Comparison of ENCODE assay signal across 9 cellular contexts in genomic region chr1:247332215-247332900, GRCh38. TPM values are rescaled to one million over a fixed set of nuclear protein-coding genes. Genes with fewer than 3 reads are reported as not detected.
DNase-seq lines count a peak whose midpoint lies in the region; ATAC-seq, FAIRE-seq and TF ChIP-seq lines count a peak whose summit lies in the region.
"Had no signal": no experiment of that assay in that cellular context is flagged by ENCODE, and none has a peak within 500 bp of the region (broad histone marks: within the 10 kb centered on the region; RNA-seq: fewer than 3 reads in every experiment).

No MANE protein-coding gene starts in this region.

- H3K9me3 Mint-ChIP-seq in T-helper 2 cell treated with Interferon-gamma antibody and Interleukin-4, amounts not matched to agents 5 μg/mL and 100 μg/mL, for 36 hours: no peaks in the 10 kb centered on the region

- H3K4me1 ChIP-seq in GM12878 (ENCODE audit: control insufficient read depth, insufficient read depth, low read length): peaks cover 20% of the 10 kb centered on the region
- H3K4me1 ChIP-seq in iPS-20b (ENCODE audit: insufficient read depth, low read length): peaks cover 32% of the 10 kb centered on the region
- H3K4me1 ChIP-seq in smooth muscle cell (ENCODE audit: low read depth): peaks cover 30% of the 10 kb centered on the region

- TF ChIP-seq RAD21 in GM12878 (IDR thresholded peaks at IDR 0.05; ENCODE audit: insufficient read depth, low read depth, low read length): no peak

- no peak for TF ChIP-seq EP300 in GM12878 (IDR thresholded peaks at IDR 0.05; ENCODE audit: borderline replicate concordance in 1 of 2, control insufficient read depth in 1 of 2, low read depth in 2 of 2, low read length in 2 of 2)

- ATAC-seq in GM21360 (IDR thresholded peaks at IDR 0.05; ENCODE audit: unreplicated experiment) (peak; percentile 37), GM12878 (peak; percentile 69)

- H3K79me2 ChIP-seq in GM12878 (ENCODE audit: control insufficient read depth, insufficient read depth, low read length) (peaks cover 19% of the 10 kb centered on the region), smooth muscle cell (ENCODE audit: low read depth) (peaks cover 82% of the 10 kb centered on the region)

- peaks cover 10% of the 10 kb centered on the region for H3K36me3 Mint-ChIP-seq in T-helper 2 cell treated with Interferon-gamma antibody and Interleukin-4, amounts not matched to agents 5 μg/mL and 100 μg/mL, for 36 hours (ENCODE audit: low read depth)

- peak overlapping the region; percentile 68 for H3K27ac ChIP-seq in GM12878 (ENCODE audit: control insufficient read depth, insufficient read depth)
- H3K27ac ChIP-seq in iPS-20b (ENCODE audit: low read length): peak overlapping the region; percentile 85
- H3K27ac ChIP-seq in smooth muscle cell (ENCODE audit: low read depth): peak overlapping the region; percentile 92

- no peaks in the 10 kb centered on the region for H4K20me1 ChIP-seq in GM12878 (ENCODE audit: control insufficient read depth, insufficient read depth)
- H4K20me1 ChIP-seq in smooth muscle cell (ENCODE audit: low read depth): peaks cover 70% of the 10 kb centered on the region

- H3K36me3 ChIP-seq in GM12878 (ENCODE audit: control insufficient read depth in 2 of 2, insufficient read depth in 2 of 2, low read length in 1 of 2) (peaks cover 6 to 13% of the 10 kb centered on the region in 2 experiments; a peak in 3 of 4 replicates), iPS-20b (ENCODE audit: insufficient read depth, low read depth, low read length) (peaks cover 40% of the 10 kb centered on the region), smooth muscle cell (ENCODE audit: low read depth) (no peaks in the 10 kb centered on the region)

- in situ Hi-C loops in GM12878 (cut with MboI): no loop called here

- POLR2A ChIA-PET in GM12878 (lab: Charles Lee): interaction anchor here (0.6 to 1.1 kb wide), 4 partner anchors 10 to 122 kb away, joined by 3 read pairs; no protein-coding TSS in a partner anchor

- CTCF ChIA-PET in GM12878 (lab: Yijun Ruan, JAX): interaction anchor here (1.0 to 2.0 kb wide), 5 partner anchors 41 to 154 kb away, joined by 3 to 8 read pairs (median 4); no protein-coding TSS in a partner anchor

- peak; percentile 56 for TF ChIP-seq POLR2A in GM12878 (IDR thresholded peaks at IDR 0.05; ENCODE audit: low read depth, low read length)

- H3K4me2 ChIP-seq in GM12878 (ENCODE audit: control insufficient read depth, insufficient read depth) (peak overlapping the region; percentile 94), smooth muscle cell (peak overlapping the region; percentile 99)

- TF ChIP-seq CTCF in GM12878 (IDR thresholded peaks at IDR 0.05 in 2 of 3, conservative IDR thresholded peaks at IDR 0.05 in 1 of 3; ENCODE audit: control insufficient read depth in 2 of 3, extremely low read depth in 1 of 3, insufficient read depth in 1 of 3, low read depth in 3 of 3, low read length in 3 of 3) (no peak), smooth muscle cell (IDR thresholded peaks at IDR 0.05; ENCODE audit: borderline replicate concordance, insufficient read depth, poor library complexity, severe bottlenecking) (no peak)

- no peaks in the 10 kb centered on the region for H3K27me3 Mint-ChIP-seq in T-helper 2 cell treated with Interferon-gamma antibody and Interleukin-4, amounts not matched to agents 5 μg/mL and 100 μg/mL, for 36 hours (ENCODE audit: low read depth)

- WGBS in GM12878 (ENCODE audit: insufficient coverage, insufficient replicate concordance, low lambda C conversion rate, missing lambda C conversion rate): 25% methylated on average over 34 of the region's 53 CpGs
- WGBS in smooth muscle cell (ENCODE audit: low lambda C conversion rate): under 1% methylated on average over 40 of the region's 53 CpGs

- intact Hi-C loops in GM12878 (cut with micrococcal nuclease; ENCODE audit: unreplicated experiment): no loop called here

- H3K9me3 ChIP-seq in GM12878 (replicated peaks; ENCODE audit: control insufficient read depth, insufficient read depth, low read length) (no peaks in the 10 kb centered on the region), iPS-20b (ENCODE audit: insufficient read depth, low read depth, low read length) (no peaks in the 10 kb centered on the region), smooth muscle cell (replicated peaks; ENCODE audit: low read depth) (no peaks in the 10 kb centered on the region)

- peak overlapping the region; percentile 76 for H3K4me3 ChIP-seq in GM12878
- peak overlapping the region; percentile 90 for H3K4me3 ChIP-seq in iPS-20b (ENCODE audit: low read length)
- peak overlapping the region; percentile 98 for H3K4me3 ChIP-seq in smooth muscle cell

- H3K27me3 ChIP-seq in GM12878 (replicated peaks in 1 of 2; ENCODE audit: control insufficient read depth in 2 of 2, insufficient read depth in 2 of 2, low read length in 1 of 2) (no peaks in the 10 kb centered on the region), iPS-20b (ENCODE audit: insufficient read depth, low read length) (no peaks in the 10 kb centered on the region), smooth muscle cell (ENCODE audit: low read depth) (no peaks in the 10 kb centered on the region)

- SMC1A ChIA-PET in GM12878 (lab: Charles Lee; ENCODE audit: uncharacterized antibody, unreplicated experiment): interaction anchor here (0.6 to 1.6 kb wide), 13 partner anchors 10 to 156 kb away, joined by 3 to 7 read pairs (median 4); no protein-coding TSS in a partner anchor

- no peak for FAIRE-seq in GM12878 (lab: Jason Lieb, UNC)
- FAIRE-seq: frontal cortex had no signal

- RAD21 ChIA-PET in GM12878 (lab: Charles Lee; ENCODE audit: unreplicated experiment): interaction anchor here (1.0 to 1.8 kb wide), 5 partner anchors 11 to 119 kb away, joined by 3 to 7 read pairs (median 4); no protein-coding TSS in a partner anchor

- H2AFZ ChIP-seq in GM12878 (ENCODE audit: control insufficient read depth, low read depth, low read length): peak overlapping the region; percentile 85
- peak overlapping the region; percentile 69 for H2AFZ ChIP-seq in smooth muscle cell (ENCODE audit: low read depth)

- H3K4me1 Mint-ChIP-seq in T-helper 2 cell treated with Interferon-gamma antibody and Interleukin-4, amounts not matched to agents 5 μg/mL and 100 μg/mL, for 36 hours (ENCODE audit: low read depth): peaks cover 19% of the 10 kb centered on the region

- no TSS peak for BruUV-seq in GM12878 (replicated peaks; lab: Mats Ljungman, UMichigan)

- H3F3A ChIP-seq in smooth muscle cell (ENCODE audit: low read depth): no peaks in the 10 kb centered on the region

- peak; percentile 42 for DNase-seq in DMS79 treated with DMSO at 0.1 percent for 48 hours (lab: John Stamatoyannopoulos, UW)
- peak; percentile 74 for DNase-seq in HK-2 (ENCODE audit: unreplicated experiment)
- DNase-seq in T-helper 2 cell treated with Interferon-gamma antibody and Interleukin-4, amounts not matched to agents 5 μg/mL and 100 μg/mL, for 36 hours (ENCODE audit: low spot score): peak; percentile 54
- DNase-seq in GM12878 (ENCODE audit: low read depth, low spot score): no peak
- DNase-seq in smooth muscle cell (lab: John Stamatoyannopoulos, UW; ENCODE audit: unreplicated experiment): no peak
- no peak for DNase-seq in middle frontal gyrus (ENCODE audit: extremely low spot score, low spot score)

- H3K9ac ChIP-seq in GM12878 (ENCODE audit: control insufficient read depth, insufficient read depth, low read length): peak overlapping the region; percentile 90
- H3K9ac ChIP-seq in iPS-20b (ENCODE audit: low read depth, low read length): peak overlapping the region; percentile 89
- H3K9ac ChIP-seq in smooth muscle cell (ENCODE audit: low read depth): peak overlapping the region; percentile 94

- no peak overlapping the region for H3K27ac Mint-ChIP-seq in T-helper 2 cell treated with Interferon-gamma antibody and Interleukin-4, amounts not matched to agents 5 μg/mL and 100 μg/mL, for 36 hours

- H3K4me3 Mint-ChIP-seq in T-helper 2 cell treated with Interferon-gamma antibody and Interleukin-4, amounts not matched to agents 5 μg/mL and 100 μg/mL, for 36 hours: peak overlapping the region; percentile 68

TF ChIP-seq in GM12878, 131 proteins besides CTCF, POLR2A, EP300 and RAD21 (continues in another document):
- peak; percentile 15 for TF ChIP-seq USF1 (IDR thresholded peaks at IDR 0.05; ENCODE audit: borderline replicate concordance, extremely low read length, insufficient read depth, low read depth, low read length)
- TF ChIP-seq MEF2B (IDR thresholded peaks at IDR 0.05; ENCODE audit: partially characterized antibody, poor library complexity, severe bottlenecking): peak; percentile 34
- peak; percentile 49; the same call in 1 of the 2 replicates for TF ChIP-seq NBN (IDR thresholded peaks at IDR 0.05)
- 0 out of 2 replicates have a peak, but pooled peaks have one; percentile 10 for TF ChIP-seq CHD2 (IDR thresholded peaks at IDR 0.05; ENCODE audit: borderline replicate concordance, low read depth, low read length)
- TF ChIP-seq NR2C1 (IDR thresholded peaks at IDR 0.05): peak; percentile 48; the same call in 1 of the 2 replicates
- no peak for TF ChIP-seq RBBP5 (conservative IDR thresholded peaks at IDR 0.05)
- TF ChIP-seq TAF1 (IDR thresholded peaks at IDR 0.05; ENCODE audit: borderline replicate concordance, low read depth, low read length): peak; percentile 46; the same call in 1 of the 2 replicates

RNA-seq across cellular contexts. Expression of gene ZNF496, which starts 0.7 kb away (rescaled TPM):
- 127 and 144 TPM in 2 replicates for total RNA-seq in GM12878 (2013; cell fraction: nucleolus; rRNA removed)
- total RNA-seq in GM12878 (2014; rRNA removed) (16.6 and 21.0 TPM in 2 replicates), GM12878 (2014; rRNA removed; fragmentation: Illumina TruSeq; extraction: Trizol) (11.6 and 12.1 TPM in 2 replicates), GM12878 (2021) (24.9 and 26.4 TPM in 2 replicates), smooth muscle cell (37.0 and 39.5 TPM in 2 replicates)
- 7.0 TPM for polyA plus RNA-seq in GM12878 (2011; ENCODE audit: low read depth)
- polyA plus RNA-seq in GM12878 (2011; rRNA removed) (14.5 and 21.4 TPM in 2 replicates), GM12878 (2014; fragmentation: Illumina TruSeq; extraction: Trizol) (11.5 and 12.7 TPM in 2 replicates), GM12878 (2014; fragmentation: Nextera tagmentation; extraction: Ambion mirVana) (1 to 10 TPM; 1.6 to 3.0 TPM), GM12878 (2014; rRNA removed) (21.4 and 21.9 TPM in 2 replicates), GM12878 (2016; fragmentation: Nextera tagmentation; extraction: Ambion mirVana) (10 to 100 TPM; 12.3 TPM), smooth muscle cell (14.8 and 19.8 TPM in 2 replicates)
- 23.4 and 26.0 TPM in 2 replicates for polyA plus RNA-seq in GM12878 (2011; cell fraction: cytosol; rRNA removed)
- polyA plus RNA-seq in GM12878 (2011; cell fraction: nucleus; rRNA removed): 44.1 and 50.6 TPM in 2 replicates
- 13.1 and 14.3 TPM in 2 replicates for polyA plus RNA-seq in GM12878 (2012)
- 28.3 and 39.2 TPM in 2 replicates for polyA minus RNA-seq in GM12878 (2011; rRNA and poly(A)+ RNA removed)
- polyA minus RNA-seq in GM12878 (2011; cell fraction: cytosol; rRNA and poly(A)+ RNA removed): 8.8 and 10.3 TPM in 2 replicates
- polyA minus RNA-seq in GM12878 (2011; cell fraction: nucleus; rRNA and poly(A)+ RNA removed): 13.4 and 24.2 TPM in 2 replicates

Comparison
In these comparisons a context has a peak if more than half of its experiments do, and no peak if none do; other contexts are left out.
1. DNase-seq: peak in DMS79 treated with DMSO at 0.1 percent for 48 hours (single experiment), HK-2 (single experiment) and T-helper 2 cell treated with Interferon-gamma antibody and Interleukin-4, amounts not matched to agents 5 μg/mL and 100 μg/mL, for 36 hours (single experiment); none in GM12878 (single experiment), smooth muscle cell (single experiment) and middle frontal gyrus (single experiment).
2. Peak in every context shown above with its lines, with median percentiles within 50 percentile points of each other: H3K27ac ChIP-seq, H3K4me3 ChIP-seq and H3K9ac ChIP-seq.